ENCODE assay signal across 9 cellular contexts in the genomic region with DNA sequence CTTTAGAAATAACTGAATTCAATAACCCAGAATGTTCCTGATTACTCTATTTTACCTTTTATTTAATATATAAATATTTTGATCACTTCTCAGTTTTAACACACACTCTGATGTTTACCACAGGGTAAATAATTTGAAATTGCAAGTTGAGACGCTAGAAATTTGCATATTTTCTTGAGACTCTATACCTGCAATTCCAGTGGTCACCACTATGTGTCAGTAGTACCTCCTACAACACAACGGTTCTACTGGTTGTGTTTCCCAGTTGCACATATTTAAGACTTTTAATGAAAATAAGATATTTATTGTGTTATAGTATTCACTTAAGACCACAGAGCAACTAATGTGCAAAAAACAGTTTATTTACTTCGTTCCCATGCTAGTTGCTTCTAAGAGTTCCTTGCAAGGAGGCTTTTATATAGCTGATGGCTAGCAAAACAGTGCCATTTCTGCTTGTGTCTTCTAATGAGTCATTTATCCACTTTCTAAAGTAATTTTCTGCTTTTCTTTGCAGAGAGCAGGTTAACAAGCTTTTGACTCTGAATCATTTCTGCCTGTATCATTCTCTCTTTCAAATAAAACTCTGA.
A peak's percentile ranks its signal among the peaks of the same experiment; 100 is the strongest.
DNase-seq lines count a peak whose midpoint lies in the region; TF ChIP-seq lines count a peak whose summit lies in the region.
"Had no signal": no experiment of that assay in that cellular context is flagged by ENCODE, and none has a peak within 500 bp of the region (broad histone marks: within the 10 kb centered on the region; RNA-seq: fewer than 3 reads in every experiment).

No MANE protein-coding gene starts in this region.

- TF ChIP-seq CTCF in NB4 (IDR thresholded peaks at IDR 0.05; ENCODE audit: low read depth, low read length): peak; percentile 65
- TF ChIP-seq CTCF in epithelial cell of esophagus (IDR thresholded peaks at IDR 0.05; ENCODE audit: insufficient read depth, low read depth, low read length, missing control alignments): peak; percentile 41
- TF ChIP-seq CTCF in retinal pigment epithelial cell (conservative IDR thresholded peaks at IDR 0.05; ENCODE audit: low read depth, low read length): peak; percentile 69

- TF ChIP-seq POLR2A in NB4 (IDR thresholded peaks at IDR 0.05; ENCODE audit: extremely low read depth, insufficient read length): no peak

- DNase-seq in DMS53 (lab: John Stamatoyannopoulos, UW) (peak; percentile 36), DMS53 treated with DMSO at 0.1 percent for 48 hours (lab: John Stamatoyannopoulos, UW; ENCODE audit: unreplicated experiment) (no peak), NB4 (ENCODE audit: low read depth) (peak; percentile 42), epithelial cell of esophagus (ENCODE audit: low read depth) (no peak), retinal pigment epithelial cell (ENCODE audit: low read depth) (no peak), SIG-M5 (lab: John Stamatoyannopoulos, UW) (no peak), NCI-H345 (lab: John Stamatoyannopoulos, UW) (no peak), DMS79 (lab: John Stamatoyannopoulos, UW) (no peak)
- DNase-seq: caudate nucleus had no signal

- H3K4me3 ChIP-seq in NB4 (ENCODE audit: low read depth, low read length) (no peak overlapping the region), epithelial cell of esophagus (ENCODE audit: low read length) (no peak overlapping the region), retinal pigment epithelial cell (ENCODE audit: low read length) (no peak overlapping the region)

Comparison
In these comparisons a context has a peak if more than half of its experiments do, and no peak if none do; other contexts are left out.
1. DNase-seq: peak in DMS53 (single experiment) and NB4 (single experiment); none in DMS53 treated with DMSO at 0.1 percent for 48 hours (single experiment), epithelial cell of esophagus (single experiment), retinal pigment epithelial cell (single experiment), SIG-M5 (single experiment), NCI-H345 (single experiment) and DMS79 (single experiment).
2. Peak in every context shown above with its lines, with median percentiles within 50 percentile points of each other: CTCF ChIP-seq.